1 cellular context compared by ENCODE assay signal in the genomic region with DNA sequence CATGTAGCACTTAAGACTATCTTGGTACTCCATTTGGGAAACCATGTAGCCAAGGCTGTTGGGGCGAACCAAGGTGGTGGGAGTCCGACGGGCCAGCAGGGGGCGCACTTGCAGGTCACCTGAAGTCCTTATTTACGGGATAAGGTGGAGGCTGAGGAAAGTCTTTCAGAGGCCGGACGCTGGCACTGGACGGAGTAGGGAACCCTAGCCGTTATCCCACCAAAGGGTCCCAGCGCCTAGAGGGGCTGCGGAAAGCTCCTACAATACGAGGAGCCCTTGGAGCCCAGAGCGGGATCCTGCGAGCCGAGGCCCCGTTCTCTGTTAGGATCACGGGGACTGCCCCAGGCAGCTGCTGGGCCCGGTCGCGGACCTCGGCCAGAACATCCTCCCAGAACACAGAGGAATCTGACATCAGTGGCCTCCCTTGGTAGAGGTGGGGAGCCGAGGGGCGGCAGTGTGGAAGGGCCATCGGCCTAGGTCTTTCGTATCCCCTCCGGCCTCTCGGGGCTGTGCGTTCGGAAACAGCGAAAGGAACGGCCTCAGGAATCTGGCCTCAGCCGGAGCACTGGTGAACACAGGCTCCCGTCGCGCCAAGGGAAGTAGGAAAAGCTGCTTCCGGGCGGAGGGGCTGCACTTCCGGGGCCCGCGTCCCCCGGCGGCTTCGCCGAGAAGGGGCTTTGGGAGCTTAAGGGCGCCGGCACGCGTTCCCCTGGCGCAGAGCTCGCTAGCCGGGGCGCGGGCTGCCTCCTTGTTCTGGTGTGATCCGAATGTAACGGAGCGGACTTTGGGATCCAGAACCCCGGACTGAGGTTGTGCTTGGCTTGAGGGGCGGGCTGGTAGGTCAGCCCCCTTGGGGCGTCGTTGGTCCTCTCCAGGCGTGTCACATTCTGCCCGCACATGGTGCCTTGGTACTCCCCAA.
TF ChIP-seq lines count a peak whose summit lies in the region.

No MANE protein-coding gene starts in this region.

TF ChIP-seq in HEK293, 187 proteins besides CTCF, POLR2A, EP300 and RAD21 (continued from another document):
- TF ChIP-seq ZNF311 (tag by site-specific recombination; IDR thresholded peaks at IDR 0.05; ENCODE audit: borderline replicate concordance) (no peak), ZNF701 (tag by site-specific recombination; IDR thresholded peaks at IDR 0.05) (no peak), ZNF366 (tag by site-specific recombination; conservative IDR thresholded peaks at IDR 0.05) (no peak), ZSCAN16 (tag by site-specific recombination; IDR thresholded peaks at IDR 0.05) (no peak), ZSCAN18 (tag by site-specific recombination; IDR thresholded peaks at IDR 0.05) (no peak), ZNF324 (tag by site-specific recombination; IDR thresholded peaks at IDR 0.05) (no peak), MEIS1 (CRISPR knock-in tag; IDR thresholded peaks at IDR 0.05; ENCODE audit: borderline replicate concordance) (no peak), ZNF26 (tag by site-specific recombination; IDR thresholded peaks at IDR 0.05) (no peak), ZBTB26 (tag by site-specific recombination; optimal IDR thresholded peaks at IDR 0.05) (peak; percentile 17), ZNF843 (tag by site-specific recombination; IDR thresholded peaks at IDR 0.05) (no peak), GLI4 (tag by site-specific recombination; IDR thresholded peaks at IDR 0.05) (no peak), KLF7 (tag by site-specific recombination; IDR thresholded peaks at IDR 0.05; ENCODE audit: borderline replicate concordance) (no peak), ZFP69B (tag by site-specific recombination; IDR thresholded peaks at IDR 0.05) (no peak), ZNF596 (tag by site-specific recombination; IDR thresholded peaks at IDR 0.05) (no peak), ZNF610 (tag by site-specific recombination; IDR thresholded peaks at IDR 0.05; ENCODE audit: borderline replicate concordance) (no peak), ZNF623 (tag by site-specific recombination; IDR thresholded peaks at IDR 0.05) (no peak), SP2 (tag by site-specific recombination; IDR thresholded peaks at IDR 0.05) (peak; percentile 48; the same call in 1 of the 2 replicates), ZNF404 (tag by site-specific recombination; IDR thresholded peaks at IDR 0.05) (no peak), ZNF148 (tag by site-specific recombination; IDR thresholded peaks at IDR 0.05; ENCODE audit: borderline replicate concordance) (no peak), MZF1 (tag by site-specific recombination; IDR thresholded peaks at IDR 0.05; ENCODE audit: borderline replicate concordance) (no peak), ZNF530 (tag by site-specific recombination; IDR thresholded peaks at IDR 0.05; ENCODE audit: low read depth) (no peak), ZNF112 (tag by site-specific recombination; IDR thresholded peaks at IDR 0.05) (no peak), ZNF341 (tag by site-specific recombination; IDR thresholded peaks at IDR 0.05; ENCODE audit: low read depth) (peak; percentile 44), ZNF175 (tag by site-specific recombination; IDR thresholded peaks at IDR 0.05) (no peak), ZFHX2 (tag by site-specific recombination; conservative IDR thresholded peaks at IDR 0.05) (no peak)
- TF ChIP-seq, protein P1, sequence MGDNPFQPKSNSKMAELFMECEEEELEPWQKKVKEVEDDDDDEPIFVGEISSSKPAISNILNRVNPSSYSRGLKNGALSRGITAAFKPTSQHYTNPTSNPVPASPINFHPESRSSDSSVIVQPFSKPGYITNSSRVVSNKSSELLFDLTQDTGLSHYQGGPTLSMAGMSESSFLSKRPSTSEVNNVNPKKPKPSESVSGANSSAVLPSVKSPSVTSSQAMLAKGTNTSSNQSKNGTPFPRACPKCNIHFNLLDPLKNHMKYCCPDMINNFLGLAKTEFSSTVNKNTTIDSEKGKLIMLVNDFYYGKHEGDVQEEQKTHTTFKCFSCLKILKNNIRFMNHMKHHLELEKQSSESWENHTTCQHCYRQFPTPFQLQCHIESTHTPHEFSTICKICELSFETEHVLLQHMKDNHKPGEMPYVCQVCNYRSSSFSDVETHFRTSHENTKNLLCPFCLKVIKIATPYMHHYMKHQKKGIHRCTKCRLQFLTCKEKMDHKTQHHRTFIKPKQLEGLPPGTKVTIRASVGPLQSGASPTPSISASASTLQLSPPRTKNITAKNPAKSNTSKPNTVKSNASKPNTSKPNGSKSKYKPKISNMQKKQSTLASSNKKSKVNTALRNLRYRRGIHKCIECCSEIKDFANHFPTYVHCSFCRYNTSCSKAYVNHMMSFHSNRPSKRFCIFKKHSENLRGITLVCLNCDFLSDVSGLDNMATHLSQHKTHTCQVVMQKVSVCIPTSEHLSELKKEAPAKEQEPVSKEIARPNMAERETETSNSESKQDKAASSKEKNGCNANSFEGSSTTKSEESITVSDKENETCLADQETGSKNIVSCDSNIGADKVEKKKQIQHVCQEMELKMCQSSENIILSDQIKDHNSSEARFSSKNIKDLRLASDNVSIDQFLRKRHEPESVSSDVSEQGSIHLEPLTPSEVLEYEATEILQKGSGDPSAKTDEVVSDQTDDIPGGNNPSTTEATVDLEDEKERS (tag by site-specific recombination; IDR thresholded peaks at IDR 0.05), result no peak
- TF ChIP-seq, protein P2, sequence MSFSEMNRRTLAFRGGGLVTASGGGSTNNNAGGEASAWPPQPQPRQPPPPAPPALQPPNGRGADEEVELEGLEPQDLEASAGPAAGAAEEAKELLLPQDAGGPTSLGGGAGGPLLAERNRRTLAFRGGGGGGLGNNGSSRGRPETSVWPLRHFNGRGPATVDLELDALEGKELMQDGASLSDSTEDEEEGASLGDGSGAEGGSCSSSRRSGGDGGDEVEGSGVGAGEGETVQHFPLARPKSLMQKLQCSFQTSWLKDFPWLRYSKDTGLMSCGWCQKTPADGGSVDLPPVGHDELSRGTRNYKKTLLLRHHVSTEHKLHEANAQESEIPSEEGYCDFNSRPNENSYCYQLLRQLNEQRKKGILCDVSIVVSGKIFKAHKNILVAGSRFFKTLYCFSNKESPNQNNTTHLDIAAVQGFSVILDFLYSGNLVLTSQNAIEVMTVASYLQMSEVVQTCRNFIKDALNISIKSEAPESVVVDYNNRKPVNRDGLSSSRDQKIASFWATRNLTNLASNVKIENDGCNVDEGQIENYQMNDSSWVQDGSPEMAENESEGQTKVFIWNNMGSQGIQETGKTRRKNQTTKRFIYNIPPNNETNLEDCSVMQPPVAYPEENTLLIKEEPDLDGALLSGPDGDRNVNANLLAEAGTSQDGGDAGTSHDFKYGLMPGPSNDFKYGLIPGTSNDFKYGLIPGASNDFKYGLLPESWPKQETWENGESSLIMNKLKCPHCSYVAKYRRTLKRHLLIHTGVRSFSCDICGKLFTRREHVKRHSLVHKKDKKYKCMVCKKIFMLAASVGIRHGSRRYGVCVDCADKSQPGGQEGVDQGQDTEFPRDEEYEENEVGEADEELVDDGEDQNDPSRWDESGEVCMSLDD (tag by site-specific recombination; IDR thresholded peaks at IDR 0.05), result 0 out of 2 replicates have a peak, but pooled peaks have one; percentile 18
- TF ChIP-seq, protein P3, sequence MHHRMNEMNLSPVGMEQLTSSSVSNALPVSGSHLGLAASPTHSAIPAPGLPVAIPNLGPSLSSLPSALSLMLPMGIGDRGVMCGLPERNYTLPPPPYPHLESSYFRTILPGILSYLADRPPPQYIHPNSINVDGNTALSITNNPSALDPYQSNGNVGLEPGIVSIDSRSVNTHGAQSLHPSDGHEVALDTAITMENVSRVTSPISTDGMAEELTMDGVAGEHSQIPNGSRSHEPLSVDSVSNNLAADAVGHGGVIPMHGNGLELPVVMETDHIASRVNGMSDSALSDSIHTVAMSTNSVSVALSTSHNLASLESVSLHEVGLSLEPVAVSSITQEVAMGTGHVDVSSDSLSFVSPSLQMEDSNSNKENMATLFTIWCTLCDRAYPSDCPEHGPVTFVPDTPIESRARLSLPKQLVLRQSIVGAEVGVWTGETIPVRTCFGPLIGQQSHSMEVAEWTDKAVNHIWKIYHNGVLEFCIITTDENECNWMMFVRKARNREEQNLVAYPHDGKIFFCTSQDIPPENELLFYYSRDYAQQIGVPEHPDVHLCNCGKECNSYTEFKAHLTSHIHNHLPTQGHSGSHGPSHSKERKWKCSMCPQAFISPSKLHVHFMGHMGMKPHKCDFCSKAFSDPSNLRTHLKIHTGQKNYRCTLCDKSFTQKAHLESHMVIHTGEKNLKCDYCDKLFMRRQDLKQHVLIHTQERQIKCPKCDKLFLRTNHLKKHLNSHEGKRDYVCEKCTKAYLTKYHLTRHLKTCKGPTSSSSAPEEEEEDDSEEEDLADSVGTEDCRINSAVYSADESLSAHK (tag by site-specific recombination; IDR thresholded peaks at IDR 0.05), result no peak
- TF ChIP-seq, protein P4, sequence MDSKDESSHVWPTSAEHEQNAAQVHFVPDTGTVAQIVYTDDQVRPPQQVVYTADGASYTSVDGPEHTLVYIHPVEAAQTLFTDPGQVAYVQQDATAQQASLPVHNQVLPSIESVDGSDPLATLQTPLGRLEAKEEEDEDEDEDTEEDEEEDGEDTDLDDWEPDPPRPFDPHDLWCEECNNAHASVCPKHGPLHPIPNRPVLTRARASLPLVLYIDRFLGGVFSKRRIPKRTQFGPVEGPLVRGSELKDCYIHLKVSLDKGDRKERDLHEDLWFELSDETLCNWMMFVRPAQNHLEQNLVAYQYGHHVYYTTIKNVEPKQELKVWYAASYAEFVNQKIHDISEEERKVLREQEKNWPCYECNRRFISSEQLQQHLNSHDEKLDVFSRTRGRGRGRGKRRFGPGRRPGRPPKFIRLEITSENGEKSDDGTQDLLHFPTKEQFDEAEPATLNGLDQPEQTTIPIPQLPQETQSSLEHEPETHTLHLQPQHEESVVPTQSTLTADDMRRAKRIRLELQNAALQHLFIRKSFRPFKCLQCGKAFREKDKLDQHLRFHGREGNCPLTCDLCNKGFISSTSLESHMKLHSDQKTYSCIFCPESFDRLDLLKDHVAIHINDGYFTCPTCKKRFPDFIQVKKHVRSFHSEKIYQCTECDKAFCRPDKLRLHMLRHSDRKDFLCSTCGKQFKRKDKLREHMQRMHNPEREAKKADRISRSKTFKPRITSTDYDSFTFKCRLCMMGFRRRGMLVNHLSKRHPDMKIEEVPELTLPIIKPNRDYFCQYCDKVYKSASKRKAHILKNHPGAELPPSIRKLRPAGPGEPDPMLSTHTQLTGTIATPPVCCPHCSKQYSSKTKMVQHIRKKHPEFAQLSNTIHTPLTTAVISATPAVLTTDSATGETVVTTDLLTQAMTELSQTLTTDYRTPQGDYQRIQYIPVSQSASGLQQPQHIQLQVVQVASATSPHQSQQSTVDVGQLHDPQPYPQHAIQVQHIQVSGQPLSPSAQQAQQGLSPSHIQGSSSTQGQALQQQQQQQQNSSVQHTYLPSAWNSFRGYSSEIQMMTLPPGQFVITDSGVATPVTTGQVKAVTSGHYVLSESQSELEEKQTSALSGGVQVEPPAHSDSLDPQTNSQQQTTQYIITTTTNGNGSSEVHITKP (tag by site-specific recombination; IDR thresholded peaks at IDR 0.05), result peak; percentile 57
TF ChIP-seq in HEK293: peak in this region for 14.
